7 cellular contexts compared by ENCODE assay signal in the genomic region with DNA sequence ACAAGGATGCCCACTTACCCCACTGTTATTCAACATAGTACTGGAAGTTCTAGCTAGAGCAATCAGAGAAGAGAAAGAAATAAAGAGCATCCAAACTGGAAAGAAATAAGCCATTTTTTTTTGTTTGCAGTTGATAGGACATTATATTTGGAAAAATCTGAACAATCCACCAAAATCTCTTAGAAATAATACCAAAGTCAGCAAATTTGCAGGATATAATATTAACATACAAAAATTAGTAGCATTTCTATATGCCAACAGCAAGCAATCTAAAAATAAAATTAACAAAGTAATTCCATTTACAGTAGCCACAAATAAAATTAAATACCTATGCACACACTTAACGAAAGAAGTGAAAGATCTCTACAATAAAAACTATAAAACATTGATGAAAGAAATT.
"Had no signal": no experiment of that assay in that cellular context is flagged by ENCODE, and none has a peak within 500 bp of the region (broad histone marks: within the 10 kb centered on the region; RNA-seq: fewer than 3 reads in every experiment).

No MANE protein-coding gene starts in this region.

- H3K4me2 ChIP-seq: KMS-11 had no signal

- H3K27ac Mint-ChIP-seq: IgD-negative memory B cell had no signal

- H3K9ac ChIP-seq: KMS-11 had no signal

- DNase-seq: Karpas-422, KBM-7, KG1 had no signal

- H3K36me3 Mint-ChIP-seq: IgD-negative memory B cell had no signal

- H3K27ac ChIP-seq: HL-60, KMS-11 had no signal

- H3K4me3 Mint-ChIP-seq: IgD-negative memory B cell had no signal

- H3K4me1 Mint-ChIP-seq: IgD-negative memory B cell had no signal

- FAIRE-seq: HTR-8/SVneo had no signal

- H3K27me3 Mint-ChIP-seq: IgD-negative memory B cell had no signal
